Comparison of ENCODE assay signal across 20 cellular contexts in genomic region chr17:44084921-44085320, GRCh38. TPM values are rescaled to one million over a fixed set of nuclear protein-coding genes. Genes with fewer than 3 reads are reported as not detected.
DNase-seq lines count a peak whose midpoint lies in the region; ATAC-seq, FAIRE-seq and TF ChIP-seq lines count a peak whose summit lies in the region.
"Had no signal": no experiment of that assay in that cellular context is flagged by ENCODE, and none has a peak within 500 bp of the region (broad histone marks: within the 10 kb centered on the region; RNA-seq: fewer than 3 reads in every experiment).

No MANE protein-coding gene starts in this region.

- BruUV-seq in HepG2 (replicated peaks; lab: Mats Ljungman, UMichigan), result no TSS peak

- H3K4me3 ChIP-seq in HepG2 (replicated peaks in 1 of 3; ENCODE audit: insufficient read depth in 1 of 3, low read depth in 2 of 3, low read length in 3 of 3) (no peak overlapping the region), right lobe of liver (no peak overlapping the region), ectodermal cell (ENCODE audit: insufficient read depth, low read depth, low read length) (no peak overlapping the region), neural progenitor cell (no peak overlapping the region)
- H3K4me3 ChIP-seq: Peyer's patch had no signal

- peaks cover 31% of the 10 kb centered on the region for H3K4me1 ChIP-seq in HepG2 (ENCODE audit: insufficient read depth, low read length)
- H3K4me1 ChIP-seq in right lobe of liver, result no peaks in the 10 kb centered on the region
- H3K4me1 ChIP-seq in ectodermal cell (ENCODE audit: control insufficient read depth, insufficient read depth, low read length), result peaks cover 21% of the 10 kb centered on the region
- peaks cover 29% of the 10 kb centered on the region for H3K4me1 ChIP-seq in neural progenitor cell

- H3K4me1 Mint-ChIP-seq in neural progenitor cell, result peaks cover 56% of the 10 kb centered on the region
- peaks cover 21% of the 10 kb centered on the region for H3K4me1 Mint-ChIP-seq in type B pancreatic cell (ENCODE audit: unreplicated experiment)
- H3K4me1 Mint-ChIP-seq: IgD-negative memory B cell had no signal

- in situ Hi-C loops in HepG2 (cut with HindIII; ENCODE audit: extremely low pct_ligation_motif_present, low pct_unique_long_range_greater_than_20kb), result loop anchor here (5.0 kb wide), 1 partner anchor 37 kb away; the partner anchor contains the start of gene HDAC5

- H3K27ac ChIP-seq in HepG2 (ENCODE audit: extremely low read length, insufficient read depth, low read length) (no peak overlapping the region), right lobe of liver (no peak overlapping the region), ectodermal cell (ENCODE audit: insufficient read depth, low read depth, low read length, poor library complexity, severe bottlenecking) (peak overlapping the region; percentile 53), neural progenitor cell (peak overlapping the region; percentile 80)
- H3K27ac ChIP-seq: HL-60, Peyer's patch had no signal

- H4K20me1 ChIP-seq in HepG2 (ENCODE audit: insufficient read depth, low read length) (no peaks in the 10 kb centered on the region), neural progenitor cell (ENCODE audit: low read depth) (no peaks in the 10 kb centered on the region)

- FAIRE-seq in HepG2 (lab: Jason Lieb, UNC), result no peak
- FAIRE-seq: A204.1 had no signal

- ATAC-seq in HepG2 (no peak), right lobe of liver (no peak), GM19395 (IDR thresholded peaks at IDR 0.05; ENCODE audit: unreplicated experiment) (no peak)

- H3K27ac Mint-ChIP-seq in neural progenitor cell (peak overlapping the region; percentile 69), type B pancreatic cell (no peak overlapping the region)
- H3K27ac Mint-ChIP-seq: CD4-positive, CD25-positive, alpha-beta regulatory T cell had no signal

- 97% methylated on average over 5 of the region's 7 CpGs for WGBS in HepG2 (ENCODE audit: low lambda C conversion rate)
- WGBS in right lobe of liver (ENCODE audit: insufficient coverage, low coverage, low lambda C conversion rate, missing lambda C conversion rate), result no CpG with 5 or more reads among the region's 7 CpGs
- WGBS in ectodermal cell, 2 experiments, result 85 to 89% methylated on average over 7 of the region's 7 CpGs

- peaks cover 34% of the 10 kb centered on the region for H3F3A ChIP-seq in neural progenitor cell (ENCODE audit: low read depth)

- H3K27me3 Mint-ChIP-seq in neural progenitor cell (ENCODE audit: insufficient read depth, low read depth) (peaks cover 6% of the 10 kb centered on the region), type B pancreatic cell (no peaks in the 10 kb centered on the region)
- H3K27me3 Mint-ChIP-seq: CD4-positive, CD25-positive, alpha-beta regulatory T cell; IgD-negative memory B cell had no signal

- H3K4me2 ChIP-seq in HepG2 (ENCODE audit: low read depth, low read length), result no peak overlapping the region
- H3K4me2 ChIP-seq in neural progenitor cell, result peak overlapping the region; percentile 42

- DNase-seq in HepG2 (ENCODE audit: low spot score), result no peak
- DNase-seq in right lobe of liver, result no peak
- DNase-seq in neural progenitor cell (ENCODE audit: low spot score), result peak; percentile 41
- no peak for DNase-seq in NCI-H2196 treated with DMSO at 0.1 percent for 48 hours (lab: John Stamatoyannopoulos, UW; ENCODE audit: unreplicated experiment)
- DNase-seq in type B pancreatic cell (ENCODE audit: extremely low spot score, unreplicated experiment), result no peak
- DNase-seq in SKM-1 treated with dmso at 0.1 percent for 144 hours (lab: John Stamatoyannopoulos, UW; ENCODE audit: unreplicated experiment), result no peak
- DNase-seq: COR-L47, DMS 273 treated with DMSO at 0.1 percent for 48 hours, HCEC 1CT, NCI-H1092 treated with DMSO at 0.1 percent for 48 hours, NCI-H2171 treated with DMSO at 0.1 percent for 48 hours, Peyer's patch, SHP77 treated with DMSO at 0.1 percent for 48 hours had no signal

- H3K9ac ChIP-seq in HepG2 (ENCODE audit: insufficient read depth, low read depth, low read length), result no peak overlapping the region
- no peak overlapping the region for H3K9ac ChIP-seq in neural progenitor cell

- H3K27me3 ChIP-seq in HepG2 (ENCODE audit: control insufficient read depth in 1 of 2, insufficient read depth in 2 of 2, low read length in 2 of 2) (no peaks in the 10 kb centered on the region), right lobe of liver (no peaks in the 10 kb centered on the region), ectodermal cell (ENCODE audit: control insufficient read depth, insufficient read depth, low read length, poor library complexity, severe bottlenecking) (no peaks in the 10 kb centered on the region), neural progenitor cell (no peaks in the 10 kb centered on the region)
- H3K27me3 ChIP-seq: BE2C, Peyer's patch had no signal

- H3K4me3 Mint-ChIP-seq in neural progenitor cell, result peak overlapping the region; percentile 63
- no peak overlapping the region for H3K4me3 Mint-ChIP-seq in type B pancreatic cell
- H3K4me3 Mint-ChIP-seq: CD4-positive, CD25-positive, alpha-beta regulatory T cell; IgD-negative memory B cell had no signal

- TF ChIP-seq CTCF in HepG2 (CRISPR knock-in tag; IDR thresholded peaks at IDR 0.05), result no peak
- TF ChIP-seq CTCF in right lobe of liver (IDR thresholded peaks at IDR 0.05), result no peak
- TF ChIP-seq CTCF in neural progenitor cell (IDR thresholded peaks at IDR 0.05), result no peak
- TF ChIP-seq CTCF in type B pancreatic cell (conservative IDR thresholded peaks at IDR 0.05), result no peak

- H2AFZ ChIP-seq in HepG2 (ENCODE audit: low read length) (no peak overlapping the region), neural progenitor cell (replicated peaks) (no peak overlapping the region)

- TF ChIP-seq POLR2A in HepG2 (IDR thresholded peaks at IDR 0.05; ENCODE audit: insufficient read depth in 1 of 2, low read depth in 2 of 2, low read length in 2 of 2) (no peak), right lobe of liver (IDR thresholded peaks at IDR 0.05) (no peak)

- TF ChIP-seq EP300 in HepG2 (IDR thresholded peaks at IDR 0.05; ENCODE audit: low read depth in 2 of 2, low read length in 2 of 2) (no peak), HepG2 (CRISPR knock-in tag; IDR thresholded peaks at IDR 0.05; ENCODE audit: borderline replicate concordance) (no peak)

- no peaks in the 10 kb centered on the region for H3K79me2 ChIP-seq in HepG2 (ENCODE audit: insufficient read depth, low read length)
- H3K79me2 ChIP-seq in neural progenitor cell (ENCODE audit: low read depth), result no peaks in the 10 kb centered on the region

- H3K9me3 ChIP-seq in HepG2 (ENCODE audit: low read length) (no peaks in the 10 kb centered on the region), right lobe of liver (no peaks in the 10 kb centered on the region), ectodermal cell (ENCODE audit: control insufficient read depth, low read length) (no peaks in the 10 kb centered on the region), neural progenitor cell (ENCODE audit: low read depth) (no peaks in the 10 kb centered on the region)
- H3K9me3 ChIP-seq: BE2C, Peyer's patch had no signal

- peaks cover 20 to 56% of the 10 kb centered on the region in 2 experiments for H3K36me3 ChIP-seq in HepG2 (replicated peaks in 1 of 2; ENCODE audit: control insufficient read depth in 1 of 2, insufficient read depth in 2 of 2, low read length in 2 of 2)
- H3K36me3 ChIP-seq in right lobe of liver, result peaks cover 0 to 24% (median 10%) of the 10 kb centered on the region in 4 donors
- peaks cover 25% of the 10 kb centered on the region for H3K36me3 ChIP-seq in ectodermal cell (ENCODE audit: control insufficient read depth, insufficient read depth, low read length)
- H3K36me3 ChIP-seq in neural progenitor cell, result no peaks in the 10 kb centered on the region

- intact Hi-C loops in HepG2 (cut with micrococcal nuclease; ENCODE audit: unreplicated experiment), result no loop called here
- intact Hi-C loops in right lobe of liver (cut with DNase I), result no loop called here

- H3K9me3 Mint-ChIP-seq in neural progenitor cell (no peaks in the 10 kb centered on the region), type B pancreatic cell (no peaks in the 10 kb centered on the region)
- H3K9me3 Mint-ChIP-seq: CD4-positive, CD25-positive, alpha-beta regulatory T cell; IgD-negative memory B cell had no signal

- no peak for TF ChIP-seq RAD21 in HepG2 (CRISPR knock-in tag; IDR thresholded peaks at IDR 0.05)

- peaks cover 28% of the 10 kb centered on the region for H3K36me3 Mint-ChIP-seq in neural progenitor cell
- peaks cover 9% of the 10 kb centered on the region for H3K36me3 Mint-ChIP-seq in type B pancreatic cell

- CTCF ChIA-PET in HepG2 (lab: Yijun Ruan, JAX; ENCODE audit: low intra/inter-chr PET ratio, low total read pairs), result interaction anchor here (1.0 to 3.7 kb wide), 5 partner anchors 24 to 84 kb away, joined by 4 to 80 read pairs (median 5); partner anchors contain the start of gene HROB

- POLR2A ChIA-PET in HepG2 (lab: Yijun Ruan, JAX), result interaction anchor here (2.4 kb wide), 1 partner anchor 84 kb away, joined by 8 read pairs; no protein-coding TSS in a partner anchor

RNA-seq across cellular contexts. Expression of gene G6PC3, which starts 14.4 kb away (rescaled TPM):
- total RNA-seq in HepG2 (2016; rRNA removed; fragmentation: Illumina TruSeq; extraction: Trizol), result 18.8 and 38.5 TPM in 2 replicates
- total RNA-seq in HepG2 (2016; cell fraction: cytosol; rRNA removed; fragmentation: Illumina TruSeq; extraction: Trizol; ENCODE audit: low read depth), result 8.6 and 14.9 TPM in 2 replicates
- 17.5 and 37.8 TPM in 2 replicates for total RNA-seq in HepG2 (2016; cell fraction: insoluble cytoplasmic fraction; rRNA removed; fragmentation: Illumina TruSeq; extraction: Trizol)
- 16.0 and 22.0 TPM in 2 replicates for total RNA-seq in HepG2 (2016; cell fraction: membrane; rRNA removed; fragmentation: Illumina TruSeq; extraction: Trizol)
- 40.7 and 44.5 TPM in 2 replicates for total RNA-seq in HepG2 (2016; cell fraction: nucleus; rRNA removed; fragmentation: Illumina TruSeq; extraction: Trizol)
- 75.8 and 76.1 TPM in 2 replicates for polyA plus RNA-seq in HepG2 (2011; rRNA removed)
- 79.2 and 116 TPM in 2 replicates for polyA plus RNA-seq in HepG2 (2011; cell fraction: cytosol; rRNA removed)
- 46.2 and 49.1 TPM in 2 replicates for polyA plus RNA-seq in HepG2 (2011; cell fraction: nucleus; rRNA removed)
- 40.3 and 62.7 TPM in 2 replicates for polyA plus RNA-seq in HepG2 (2012)
- polyA plus RNA-seq in HepG2 (2016; cell fraction: cytosol; fragmentation: Illumina TruSeq; extraction: Trizol; ENCODE audit: low read depth), result 24.5 and 33.4 TPM in 2 replicates
- polyA plus RNA-seq in HepG2 (2016; cell fraction: insoluble cytoplasmic fraction; fragmentation: Illumina TruSeq; extraction: Trizol; ENCODE audit: low read depth), result 41.7 and 46.0 TPM in 2 replicates
- polyA plus RNA-seq in HepG2 (2016; cell fraction: membrane; fragmentation: Illumina TruSeq; extraction: Trizol; ENCODE audit: low read depth), result 39.8 and 42.2 TPM in 2 replicates
- 126 and 134 TPM in 2 replicates for polyA plus RNA-seq in HepG2 (2016; cell fraction: nucleus; fragmentation: Illumina TruSeq; extraction: Trizol; ENCODE audit: insufficient read depth, low read depth)
- 232 and 267 TPM in 2 replicates for polyA minus RNA-seq in HepG2 (2011; rRNA and poly(A)+ RNA removed; ENCODE audit: low replicate concordance)
- 41.8 and 52.8 TPM in 2 replicates for polyA minus RNA-seq in HepG2 (2011; cell fraction: cytosol; rRNA and poly(A)+ RNA removed)
- 25.0 and 33.2 TPM in 2 replicates for polyA minus RNA-seq in HepG2 (2011; cell fraction: nucleus; rRNA and poly(A)+ RNA removed)
- total RNA-seq in right lobe of liver, result 10 to 100 TPM in 2 of 6 experiments, 1 to 10 TPM in 4; 5.9 to 24.2 (median 9.9) TPM
- 118 TPM for polyA plus RNA-seq in ectodermal cell (2013, experiment 1 of 4)
- 110 TPM for polyA plus RNA-seq in ectodermal cell (2013, experiment 2 of 4)
- 102 TPM for polyA plus RNA-seq in ectodermal cell (2013, experiment 3 of 4)
- polyA plus RNA-seq in ectodermal cell (2013, experiment 4 of 4), result 111 TPM
- total RNA-seq in neural progenitor cell (ENCODE audit: low replicate concordance), result 16.6 and 55.1 TPM in 2 replicates
- 63.6 and 63.7 TPM in 2 replicates for total RNA-seq in type B pancreatic cell (ENCODE audit: low replicate concordance)

RNA-seq across cellular contexts. Expression of gene LSM12, which starts 18.4 kb away (rescaled TPM):
- total RNA-seq in HepG2 (2016; rRNA removed; fragmentation: Illumina TruSeq; extraction: Trizol) (52.8 and 58.4 TPM in 2 replicates), right lobe of liver (10 to 100 TPM; 24.2 to 30.6 (median 29.4) TPM), neural progenitor cell (ENCODE audit: low replicate concordance) (69.6 and 76.7 TPM in 2 replicates), type B pancreatic cell (ENCODE audit: low replicate concordance) (44.8 and 50.6 TPM in 2 replicates)
- 33.1 and 35.6 TPM in 2 replicates for total RNA-seq in HepG2 (2016; cell fraction: cytosol; rRNA removed; fragmentation: Illumina TruSeq; extraction: Trizol; ENCODE audit: low read depth)
- total RNA-seq in HepG2 (2016; cell fraction: insoluble cytoplasmic fraction; rRNA removed; fragmentation: Illumina TruSeq; extraction: Trizol), result 54.1 and 58.0 TPM in 2 replicates
- total RNA-seq in HepG2 (2016; cell fraction: membrane; rRNA removed; fragmentation: Illumina TruSeq; extraction: Trizol), result 83.5 and 84.1 TPM in 2 replicates
- total RNA-seq in HepG2 (2016; cell fraction: nucleus; rRNA removed; fragmentation: Illumina TruSeq; extraction: Trizol), result 32.8 and 34.5 TPM in 2 replicates
- 43.3 and 55.7 TPM in 2 replicates for polyA plus RNA-seq in HepG2 (2011; rRNA removed)
- polyA plus RNA-seq in HepG2 (2011; cell fraction: cytosol; rRNA removed), result 39.5 and 49.1 TPM in 2 replicates
- polyA plus RNA-seq in HepG2 (2011; cell fraction: nucleus; rRNA removed), result 23.0 and 23.8 TPM in 2 replicates
- 41.3 and 43.4 TPM in 2 replicates for polyA plus RNA-seq in HepG2 (2012)
- 42.1 and 49.1 TPM in 2 replicates for polyA plus RNA-seq in HepG2 (2016; cell fraction: cytosol; fragmentation: Illumina TruSeq; extraction: Trizol; ENCODE audit: low read depth)
- 92.1 and 94.1 TPM in 2 replicates for polyA plus RNA-seq in HepG2 (2016; cell fraction: insoluble cytoplasmic fraction; fragmentation: Illumina TruSeq; extraction: Trizol; ENCODE audit: low read depth)
- polyA plus RNA-seq in HepG2 (2016; cell fraction: membrane; fragmentation: Illumina TruSeq; extraction: Trizol; ENCODE audit: low read depth), result 93.0 and 95.9 TPM in 2 replicates
- polyA plus RNA-seq in HepG2 (2016; cell fraction: nucleus; fragmentation: Illumina TruSeq; extraction: Trizol; ENCODE audit: insufficient read depth, low read depth), result 65.1 and 74.2 TPM in 2 replicates
- 62.0 and 88.5 TPM in 2 replicates for polyA minus RNA-seq in HepG2 (2011; rRNA and poly(A)+ RNA removed; ENCODE audit: low replicate concordance)
- polyA minus RNA-seq in HepG2 (2011; cell fraction: cytosol; rRNA and poly(A)+ RNA removed), result 34.6 and 39.9 TPM in 2 replicates
- 40.4 and 42.5 TPM in 2 replicates for polyA minus RNA-seq in HepG2 (2011; cell fraction: nucleus; rRNA and poly(A)+ RNA removed)
- polyA plus RNA-seq in ectodermal cell (2013, experiment 1 of 4), result 76.3 TPM
- polyA plus RNA-seq in ectodermal cell (2013, experiment 2 of 4), result 74.7 TPM
- 56.0 TPM for polyA plus RNA-seq in ectodermal cell (2013, experiment 3 of 4)
- 60.3 TPM for polyA plus RNA-seq in ectodermal cell (2013, experiment 4 of 4)

RNA-seq across cellular contexts. Expression of gene HDAC5, which starts 38.5 kb away (rescaled TPM):
- total RNA-seq in HepG2 (2016; rRNA removed; fragmentation: Illumina TruSeq; extraction: Trizol) (34.0 and 46.4 TPM in 2 replicates), right lobe of liver (10 to 100 TPM; 12.0 to 26.4 (median 15.5) TPM), neural progenitor cell (ENCODE audit: low replicate concordance) (23.6 and 71.0 TPM in 2 replicates), type B pancreatic cell (ENCODE audit: low replicate concordance) (43.3 and 48.9 TPM in 2 replicates)
- 9.5 and 10.8 TPM in 2 replicates for total RNA-seq in HepG2 (2016; cell fraction: cytosol; rRNA removed; fragmentation: Illumina TruSeq; extraction: Trizol; ENCODE audit: low read depth)
- total RNA-seq in HepG2 (2016; cell fraction: insoluble cytoplasmic fraction; rRNA removed; fragmentation: Illumina TruSeq; extraction: Trizol), result 32.6 and 44.0 TPM in 2 replicates
- 18.6 and 21.1 TPM in 2 replicates for total RNA-seq in HepG2 (2016; cell fraction: membrane; rRNA removed; fragmentation: Illumina TruSeq; extraction: Trizol)
- 37.8 and 39.5 TPM in 2 replicates for total RNA-seq in HepG2 (2016; cell fraction: nucleus; rRNA removed; fragmentation: Illumina TruSeq; extraction: Trizol)
- 85.4 and 140 TPM in 2 replicates for polyA plus RNA-seq in HepG2 (2011; rRNA removed)
- 66.8 and 91.0 TPM in 2 replicates for polyA plus RNA-seq in HepG2 (2011; cell fraction: cytosol; rRNA removed)
- 179 and 189 TPM in 2 replicates for polyA plus RNA-seq in HepG2 (2011; cell fraction: nucleus; rRNA removed)
- polyA plus RNA-seq in HepG2 (2012), result 88.1 and 102 TPM in 2 replicates
- polyA plus RNA-seq in HepG2 (2016; cell fraction: cytosol; fragmentation: Illumina TruSeq; extraction: Trizol; ENCODE audit: low read depth), result 3.3 and 3.4 TPM in 2 replicates
- 24.1 and 29.9 TPM in 2 replicates for polyA plus RNA-seq in HepG2 (2016; cell fraction: insoluble cytoplasmic fraction; fragmentation: Illumina TruSeq; extraction: Trizol; ENCODE audit: low read depth)
- polyA plus RNA-seq in HepG2 (2016; cell fraction: membrane; fragmentation: Illumina TruSeq; extraction: Trizol; ENCODE audit: low read depth), result 9.7 and 10.3 TPM in 2 replicates
- 56.7 and 66.5 TPM in 2 replicates for polyA plus RNA-seq in HepG2 (2016; cell fraction: nucleus; fragmentation: Illumina TruSeq; extraction: Trizol; ENCODE audit: insufficient read depth, low read depth)
- 59.4 and 315 TPM in 2 replicates for polyA minus RNA-seq in HepG2 (2011; rRNA and poly(A)+ RNA removed; ENCODE audit: low replicate concordance)
- 82.1 and 94.7 TPM in 2 replicates for polyA minus RNA-seq in HepG2 (2011; cell fraction: cytosol; rRNA and poly(A)+ RNA removed)
- polyA minus RNA-seq in HepG2 (2011; cell fraction: nucleus; rRNA and poly(A)+ RNA removed), result 68.9 and 78.6 TPM in 2 replicates
- 68.9 TPM for polyA plus RNA-seq in ectodermal cell (2013, experiment 1 of 4)
- polyA plus RNA-seq in ectodermal cell (2013, experiment 2 of 4), result 81.9 TPM
- polyA plus RNA-seq in ectodermal cell (2013, experiment 3 of 4), result 71.9 TPM
- 81.7 TPM for polyA plus RNA-seq in ectodermal cell (2013, experiment 4 of 4)

RNA-seq across cellular contexts. Expression of gene HROB, which starts 56.8 kb away (rescaled TPM):
- total RNA-seq in HepG2 (2016; rRNA removed; fragmentation: Illumina TruSeq; extraction: Trizol) (6.7 and 7.1 TPM in 2 replicates), right lobe of liver (1 to 10 TPM in 1 of 6 experiments, under 1 TPM in 5; 0.20 to 1.1 (median 0.40) TPM), neural progenitor cell (ENCODE audit: low replicate concordance) (6.5 and 11.0 TPM in 2 replicates), type B pancreatic cell (ENCODE audit: low replicate concordance) (5.4 and 10.6 TPM in 2 replicates)
- total RNA-seq in HepG2 (2016; cell fraction: cytosol; rRNA removed; fragmentation: Illumina TruSeq; extraction: Trizol; ENCODE audit: low read depth), result 5.6 and 7.4 TPM in 2 replicates
- total RNA-seq in HepG2 (2016; cell fraction: insoluble cytoplasmic fraction; rRNA removed; fragmentation: Illumina TruSeq; extraction: Trizol), result 5.5 and 5.6 TPM in 2 replicates
- total RNA-seq in HepG2 (2016; cell fraction: membrane; rRNA removed; fragmentation: Illumina TruSeq; extraction: Trizol), result 5.5 and 5.6 TPM in 2 replicates
- total RNA-seq in HepG2 (2016; cell fraction: nucleus; rRNA removed; fragmentation: Illumina TruSeq; extraction: Trizol), result 5.1 and 5.5 TPM in 2 replicates
- 5.0 and 6.1 TPM in 2 replicates for polyA plus RNA-seq in HepG2 (2011; rRNA removed)
- 3.3 and 4.0 TPM in 2 replicates for polyA plus RNA-seq in HepG2 (2011; cell fraction: cytosol; rRNA removed)
- 7.3 and 8.7 TPM in 2 replicates for polyA plus RNA-seq in HepG2 (2011; cell fraction: nucleus; rRNA removed)
- polyA plus RNA-seq in HepG2 (2012), result 2.5 and 4.8 TPM in 2 replicates
- 1.4 and 1.5 TPM in 2 replicates for polyA plus RNA-seq in HepG2 (2016; cell fraction: cytosol; fragmentation: Illumina TruSeq; extraction: Trizol; ENCODE audit: low read depth)
- 6.2 and 7.5 TPM in 2 replicates for polyA plus RNA-seq in HepG2 (2016; cell fraction: insoluble cytoplasmic fraction; fragmentation: Illumina TruSeq; extraction: Trizol; ENCODE audit: low read depth)
- polyA plus RNA-seq in HepG2 (2016; cell fraction: membrane; fragmentation: Illumina TruSeq; extraction: Trizol; ENCODE audit: low read depth), result 2.2 and 3.0 TPM in 2 replicates
- polyA plus RNA-seq in HepG2 (2016; cell fraction: nucleus; fragmentation: Illumina TruSeq; extraction: Trizol; ENCODE audit: insufficient read depth, low read depth), result 14.2 and 16.9 TPM in 2 replicates
- polyA minus RNA-seq in HepG2 (2011; rRNA and poly(A)+ RNA removed; ENCODE audit: low replicate concordance), result 11.6 and 25.6 TPM in 2 replicates
- polyA minus RNA-seq in HepG2 (2011; cell fraction: cytosol; rRNA and poly(A)+ RNA removed), result 2.7 and 4.6 TPM in 2 replicates
- polyA minus RNA-seq in HepG2 (2011; cell fraction: nucleus; rRNA and poly(A)+ RNA removed), result 3.9 and 4.5 TPM in 2 replicates
- polyA plus RNA-seq in ectodermal cell (2013, experiment 1 of 4), result 13.3 TPM
- 15.9 TPM for polyA plus RNA-seq in ectodermal cell (2013, experiment 2 of 4)
- 11.8 TPM for polyA plus RNA-seq in ectodermal cell (2013, experiment 3 of 4)
- 12.0 TPM for polyA plus RNA-seq in ectodermal cell (2013, experiment 4 of 4)

Comparison
In these comparisons a context has a peak if more than half of its experiments do, and no peak if none do; other contexts are left out.
1. H3K27ac ChIP-seq: peak in ectodermal cell (single experiment) and neural progenitor cell (single experiment); none in HepG2 (single experiment) and right lobe of liver (0 of 3).